In the genomic region with DNA sequence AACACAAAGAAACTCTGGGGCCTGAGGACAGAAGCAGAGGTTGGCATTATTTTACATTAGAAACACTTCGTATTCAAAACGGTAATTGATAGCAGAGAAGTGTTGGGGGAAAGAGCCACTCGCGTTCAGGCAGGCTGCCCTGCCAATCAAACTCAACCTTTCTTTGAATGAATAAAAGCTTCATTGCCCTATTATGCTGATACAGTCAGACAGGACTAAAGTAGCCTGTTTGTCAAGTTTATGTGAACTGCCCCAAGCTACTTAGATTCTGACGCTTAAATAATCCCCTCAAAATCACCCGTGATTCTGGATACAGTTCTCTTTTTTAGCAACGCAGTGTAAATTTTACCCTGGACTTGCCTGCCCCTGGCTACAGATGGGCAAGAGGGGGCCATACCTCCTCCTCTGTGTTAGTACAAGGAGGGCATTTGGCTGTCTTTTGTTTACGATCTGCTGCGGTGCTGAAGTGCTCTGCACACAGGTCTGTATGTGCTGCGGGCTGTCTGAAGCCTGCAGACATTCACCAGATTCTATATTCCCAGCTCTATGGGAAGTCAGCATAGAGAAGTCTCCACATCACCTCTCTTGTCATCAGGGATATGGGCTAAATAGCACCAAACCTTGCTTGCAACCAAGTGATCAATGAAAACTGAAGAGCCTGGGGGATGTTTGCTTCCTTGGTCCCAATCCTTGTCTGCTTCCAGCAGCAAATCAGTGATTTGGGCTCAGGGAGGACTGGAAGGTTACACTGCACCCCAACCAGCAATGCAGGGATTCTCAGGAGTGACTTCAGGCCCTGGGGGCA, we compare ENCODE assay signal across 13 cellular contexts.
DNase-seq lines count a peak whose midpoint lies in the region; ATAC-seq and TF ChIP-seq lines count a peak whose summit lies in the region.
"Had no signal": no experiment of that assay in that cellular context is flagged by ENCODE, and none has a peak within 500 bp of the region (broad histone marks: within the 10 kb centered on the region; RNA-seq: fewer than 3 reads in every experiment).

No MANE protein-coding gene starts in this region.

- peaks cover 12% of the 10 kb centered on the region for H3K27me3 Mint-ChIP-seq in activated T-helper 17 cell treated with anti-CD3 and anti-CD28 coated beads, Interleukin-2, amount 50 U/mL, for 72 hours
- H3K27me3 Mint-ChIP-seq in neural progenitor cell (ENCODE audit: insufficient read depth, low read depth) (no peaks in the 10 kb centered on the region), endothelial cell (ENCODE audit: unreplicated experiment) (no peaks in the 10 kb centered on the region)
- H3K27me3 Mint-ChIP-seq: activated CD4-positive, alpha-beta memory T cell treated with anti-CD3 and anti-CD28 coated beads, Interleukin-2, amount 10 ng/mL, durations not matched to agents 7 days and 5 days; activated naive CD8-positive, alpha-beta T cell had no signal

- H3K9me3 Mint-ChIP-seq in activated T-helper 17 cell treated with anti-CD3 and anti-CD28 coated beads, Interleukin-2, amount 50 U/mL, for 72 hours, result no peaks in the 10 kb centered on the region
- H3K9me3 Mint-ChIP-seq in neural progenitor cell (no peaks in the 10 kb centered on the region), endothelial cell (ENCODE audit: unreplicated experiment) (no peaks in the 10 kb centered on the region)
- H3K9me3 Mint-ChIP-seq: activated CD4-positive, alpha-beta memory T cell treated with anti-CD3 and anti-CD28 coated beads, Interleukin-2, amount 10 ng/mL, durations not matched to agents 7 days and 5 days; dendritic cell treated with granulocyte-macrophage colony-stimulating factor and Interleukin-4, amounts not matched to agents 40 ng/mL and 50 ng/mL, for 4 days had no signal

- peak overlapping the region; percentile 5 for H3K4me2 ChIP-seq in neural progenitor cell

- ATAC-seq in HG02678 (IDR thresholded peaks at IDR 0.05; ENCODE audit: unreplicated experiment) (peak; percentile 12), psoas muscle (no peak)
- peak; percentile 16 for ATAC-seq in activated T-helper 17 cell treated with anti-CD3 and anti-CD28 coated beads, Interleukin-2, amount 50 U/mL, for 72 hours (replicated peaks)
- ATAC-seq: left lobe of liver, T-helper 17 cell had no signal

- H3K27ac ChIP-seq in neural progenitor cell, result no peak overlapping the region
- no peak overlapping the region for H3K27ac ChIP-seq in psoas muscle

- H3K79me2 ChIP-seq in neural progenitor cell (ENCODE audit: low read depth), result no peaks in the 10 kb centered on the region

- H3K4me3 Mint-ChIP-seq in activated T-helper 17 cell treated with anti-CD3 and anti-CD28 coated beads, Interleukin-2, amount 50 U/mL, for 72 hours, result no peak overlapping the region
- H3K4me3 Mint-ChIP-seq in neural progenitor cell (peak overlapping the region; percentile 65), endothelial cell (ENCODE audit: unreplicated experiment) (no peak overlapping the region)
- H3K4me3 Mint-ChIP-seq: activated CD4-positive, alpha-beta memory T cell treated with anti-CD3 and anti-CD28 coated beads, Interleukin-2, amount 10 ng/mL, durations not matched to agents 7 days and 5 days; activated naive CD8-positive, alpha-beta T cell; dendritic cell treated with granulocyte-macrophage colony-stimulating factor and Interleukin-4, amounts not matched to agents 40 ng/mL and 50 ng/mL, for 4 days; T-helper 17 cell had no signal

- H3K36me3 ChIP-seq in neural progenitor cell (no peaks in the 10 kb centered on the region), psoas muscle (ENCODE audit: insufficient read depth in 1 of 2, low read depth in 1 of 2) (no peaks in the 10 kb centered on the region)

- WGBS in psoas muscle, 3 donors, result 26 to 32% (median 31%) methylated on average over 10 of the region's 10 CpGs

- H3K4me3 ChIP-seq in GM12864 (ENCODE audit: low read depth, low read length) (peak overlapping the region; percentile 22; the same call in 1 of the 2 replicates), neural progenitor cell (no peak overlapping the region), psoas muscle (no peak overlapping the region)

- H3K27me3 ChIP-seq in neural progenitor cell (no peaks in the 10 kb centered on the region), psoas muscle (ENCODE audit: insufficient read depth in 3 of 3, low read length in 2 of 3) (peaks cover 0 to 4% (median 0%) of the 10 kb centered on the region in 3 donors)

- H3K36me3 Mint-ChIP-seq in activated T-helper 17 cell treated with anti-CD3 and anti-CD28 coated beads, Interleukin-2, amount 50 U/mL, for 72 hours (ENCODE audit: low read depth), result no peaks in the 10 kb centered on the region
- no peaks in the 10 kb centered on the region for H3K36me3 Mint-ChIP-seq in neural progenitor cell
- no peaks in the 10 kb centered on the region for H3K36me3 Mint-ChIP-seq in endothelial cell (ENCODE audit: low read depth, unreplicated experiment)
- H3K36me3 Mint-ChIP-seq: activated naive CD8-positive, alpha-beta T cell had no signal

- peak overlapping the region; percentile 64 for H2AFZ ChIP-seq in neural progenitor cell (replicated peaks)

- no peaks in the 10 kb centered on the region for H3F3A ChIP-seq in neural progenitor cell (ENCODE audit: low read depth)

- H3K4me1 Mint-ChIP-seq in activated T-helper 17 cell treated with anti-CD3 and anti-CD28 coated beads, Interleukin-2, amount 50 U/mL, for 72 hours, result peaks cover 5% of the 10 kb centered on the region
- H3K4me1 Mint-ChIP-seq in neural progenitor cell, result peaks cover 60% of the 10 kb centered on the region
- peaks cover 15% of the 10 kb centered on the region for H3K4me1 Mint-ChIP-seq in endothelial cell (ENCODE audit: unreplicated experiment)

- peak overlapping the region; percentile 39 for H3K27ac Mint-ChIP-seq in activated T-helper 17 cell treated with anti-CD3 and anti-CD28 coated beads, Interleukin-2, amount 50 U/mL, for 72 hours
- H3K27ac Mint-ChIP-seq in neural progenitor cell, result peak overlapping the region; percentile 59
- no peak overlapping the region for H3K27ac Mint-ChIP-seq in endothelial cell (ENCODE audit: unreplicated experiment)
- H3K27ac Mint-ChIP-seq: activated CD4-positive, alpha-beta memory T cell treated with anti-CD3 and anti-CD28 coated beads, Interleukin-2, amount 10 ng/mL, durations not matched to agents 7 days and 5 days; activated naive CD8-positive, alpha-beta T cell; dendritic cell treated with granulocyte-macrophage colony-stimulating factor and Interleukin-4, amounts not matched to agents 40 ng/mL and 50 ng/mL, for 4 days; T-helper 17 cell had no signal

- intact Hi-C loops in psoas muscle (cut with DNase I), result no loop called here

- no peak for TF ChIP-seq CTCF in GM12864 (IDR thresholded peaks at IDR 0.05; ENCODE audit: low read depth, low read length, missing control alignments)
- TF ChIP-seq CTCF in neural progenitor cell (IDR thresholded peaks at IDR 0.05), result no peak
- TF ChIP-seq CTCF in endothelial cell (IDR thresholded peaks at IDR 0.05; ENCODE audit: unreplicated experiment), result no peak
- no peak for TF ChIP-seq CTCF in psoas muscle (IDR thresholded peaks at IDR 0.05)

- DNase-seq in GM12864 (ENCODE audit: low read depth), result no peak
- DNase-seq in neural progenitor cell (ENCODE audit: low spot score), result peak; percentile 33
- DNase-seq in stimulated activated naive CD4-positive, alpha-beta T cell treated with Interleukin-2 at 50 U/mL for 16 hours (lab: John Stamatoyannopoulos, UW), result no peak
- no peak for DNase-seq in endothelial cell (ENCODE audit: low spot score)
- DNase-seq in psoas muscle, result no peak
- DNase-seq: activated CD4-positive, alpha-beta memory T cell treated with anti-CD3 and anti-CD28 coated beads, Interleukin-2, amount 10 ng/mL, durations not matched to agents 7 days and 5 days; occipital lobe; T-helper 17 cell had no signal

- H4K20me1 ChIP-seq in neural progenitor cell (ENCODE audit: low read depth), result no peaks in the 10 kb centered on the region

- H3K4me1 ChIP-seq in neural progenitor cell (peaks cover 12% of the 10 kb centered on the region), psoas muscle (peaks cover 7% of the 10 kb centered on the region)

- H3K9me3 ChIP-seq in neural progenitor cell (ENCODE audit: low read depth), result no peaks in the 10 kb centered on the region
- no peaks in the 10 kb centered on the region for H3K9me3 ChIP-seq in psoas muscle

- H3K9ac ChIP-seq in neural progenitor cell, result no peak overlapping the region

Comparison
In these comparisons a context has a peak if more than half of its experiments do, and no peak if none do; other contexts are left out.
1. ATAC-seq: peak in HG02678 (single experiment) and activated T-helper 17 cell treated with anti-CD3 and anti-CD28 coated beads, Interleukin-2, amount 50 U/mL, for 72 hours (single experiment); none in psoas muscle (0 of 4).